ENCODE assay signal across 8 cellular contexts in the genomic region with DNA sequence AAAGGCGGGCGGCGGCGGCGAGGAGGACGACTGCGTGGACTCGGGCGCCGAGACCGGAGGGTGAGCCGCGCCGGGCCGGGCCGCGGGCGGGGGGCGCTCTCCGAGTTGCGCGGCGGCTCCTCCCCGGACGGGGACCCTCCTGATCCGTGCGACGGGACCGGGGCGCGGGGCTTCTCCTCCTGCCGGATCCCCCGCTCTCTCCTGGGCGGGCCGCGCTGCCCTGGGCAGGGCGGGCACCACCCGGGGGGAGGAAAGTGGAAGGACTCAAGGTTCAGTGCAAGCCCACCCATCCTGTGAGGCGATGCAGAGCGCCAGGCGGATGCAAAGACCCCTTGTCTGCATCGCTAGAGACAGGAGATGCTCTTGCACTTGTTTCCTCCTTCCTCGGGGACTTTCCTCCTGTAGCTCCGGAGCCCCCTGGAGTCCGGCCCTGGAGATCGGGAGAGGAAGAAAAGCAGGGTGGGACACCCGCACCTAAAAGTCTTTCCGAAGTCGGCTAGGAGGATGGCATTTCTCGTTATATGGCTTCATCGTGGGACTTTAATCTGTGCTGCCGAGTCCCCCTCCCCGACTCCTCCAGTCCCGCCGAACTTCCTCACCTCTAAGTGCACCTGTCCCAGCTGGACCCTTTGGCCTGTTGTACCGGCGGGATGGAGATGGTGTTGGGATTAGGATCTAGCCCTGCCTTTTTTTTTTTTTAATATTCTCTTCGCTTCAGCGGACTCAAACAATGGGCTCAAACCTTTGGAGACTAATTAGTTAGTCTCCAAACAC. TPM values are rescaled to one million over a fixed set of nuclear protein-coding genes. Genes with fewer than 3 reads are reported as not detected.
DNase-seq lines count a peak whose midpoint lies in the region; ATAC-seq and TF ChIP-seq lines count a peak whose summit lies in the region.

No MANE protein-coding gene starts in this region.

- H3K36me3 Mint-ChIP-seq in nephron (ENCODE audit: low read depth) = no peaks in the 10 kb centered on the region

- ATAC-seq in HG02678 (IDR thresholded peaks at IDR 0.05; ENCODE audit: unreplicated experiment) = peak; percentile 13

- H3K27ac Mint-ChIP-seq in nephron = peak overlapping the region in 1 of 3 experiments; percentile 40

- peak overlapping the region; percentile 13 for H3K4me3 ChIP-seq in epithelial cell of esophagus (ENCODE audit: low read length)

- peaks cover 11% of the 10 kb centered on the region for H3K4me1 Mint-ChIP-seq in nephron

- DNase-seq in EH (ENCODE audit: low read depth) (peak; percentile 3), SK-N-DZ (ENCODE audit: low spot score) (peak; percentile 78), epithelial cell of esophagus (ENCODE audit: low read depth) (no peak), T-helper 9 cell (no peak), DMS79 treated with DMSO at 0.1 percent for 48 hours (lab: John Stamatoyannopoulos, UW) (no peak)
- no peak for DNase-seq in effector CD4-positive, alpha-beta T cell

- H3K9me3 Mint-ChIP-seq in nephron = no peaks in the 10 kb centered on the region

- peaks cover 67% of the 10 kb centered on the region for H3K27me3 Mint-ChIP-seq in nephron (ENCODE audit: low read depth)

- TF ChIP-seq CTCF in epithelial cell of esophagus (IDR thresholded peaks at IDR 0.05; ENCODE audit: insufficient read depth, low read depth, low read length, missing control alignments) = no peak
- TF ChIP-seq CTCF in nephron (IDR thresholded peaks at IDR 0.05; ENCODE audit: unreplicated experiment in 3 of 3) = peak in 1 of 3 experiments; percentile 26

- H3K4me3 Mint-ChIP-seq in nephron = peak overlapping the region; percentile 75 to 89 (median 85)

RNA-seq across cellular contexts. Expression of gene FAM124A, which starts 0.5 kb away (rescaled TPM):
- 2.9 and 4.6 TPM in 2 replicates for polyA plus RNA-seq in SK-N-DZ (2014; cell fraction: cytosol; rRNA removed)
- 1.6 and 2.1 TPM in 2 replicates for polyA plus RNA-seq in SK-N-DZ (2014; cell fraction: nucleus; rRNA removed)

Comparison
In these comparisons a context has a peak if more than half of its experiments do, and no peak if none do; other contexts are left out.
1. DNase-seq: peak in EH (single experiment) and SK-N-DZ (single experiment); none in epithelial cell of esophagus (single experiment), T-helper 9 cell (single experiment), effector CD4-positive, alpha-beta T cell (single experiment) and DMS79 treated with DMSO at 0.1 percent for 48 hours (single experiment).